1 cellular context compared by ENCODE assay signal in the genomic region with DNA sequence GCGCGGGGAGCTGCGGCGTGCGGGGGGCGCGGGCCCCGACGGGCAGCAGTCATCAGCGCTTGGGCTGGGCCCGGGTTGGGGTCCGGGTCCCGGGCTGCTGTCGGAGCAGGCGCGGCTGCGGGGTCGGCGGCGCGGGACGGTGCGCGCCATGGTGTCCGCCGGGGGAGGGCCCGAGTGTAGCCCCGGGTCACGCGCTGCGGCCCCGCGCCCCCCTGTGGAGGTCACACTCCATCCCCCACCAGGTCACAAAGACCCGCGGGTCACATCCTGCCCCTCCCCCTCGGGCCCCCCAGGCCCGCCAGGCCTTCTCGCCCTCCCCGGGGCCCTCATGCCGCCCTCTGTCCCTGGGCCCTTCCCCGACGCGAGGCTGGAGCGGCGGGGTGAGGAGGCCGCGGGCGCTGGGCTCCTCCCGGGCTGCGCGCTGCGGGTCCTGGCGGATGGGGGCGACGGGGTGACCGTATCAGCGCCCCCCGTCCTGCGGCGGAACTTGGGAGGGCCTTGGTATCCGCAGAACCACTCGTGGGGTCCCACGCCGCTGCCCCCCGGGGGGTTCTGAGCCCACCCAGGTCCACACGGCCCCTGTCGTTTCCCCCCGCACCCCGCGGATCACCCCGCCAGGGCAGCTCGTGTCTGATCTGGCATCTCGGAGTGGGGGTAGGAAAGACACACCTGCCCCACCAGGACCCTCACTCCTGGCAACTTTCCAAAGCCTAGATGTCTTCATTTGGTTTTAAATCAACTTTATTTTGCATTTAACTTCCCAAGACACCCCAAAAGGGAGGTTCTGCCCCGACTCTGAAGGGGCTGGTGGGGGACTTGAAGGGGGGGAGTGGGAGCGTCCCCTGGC.
TF ChIP-seq lines count a peak whose summit lies in the region.

No MANE protein-coding gene starts in this region.

TF ChIP-seq in GM23338, 12 proteins besides CTCF, POLR2A, EP300 and RAD21:
- TF ChIP-seq, protein P1, sequence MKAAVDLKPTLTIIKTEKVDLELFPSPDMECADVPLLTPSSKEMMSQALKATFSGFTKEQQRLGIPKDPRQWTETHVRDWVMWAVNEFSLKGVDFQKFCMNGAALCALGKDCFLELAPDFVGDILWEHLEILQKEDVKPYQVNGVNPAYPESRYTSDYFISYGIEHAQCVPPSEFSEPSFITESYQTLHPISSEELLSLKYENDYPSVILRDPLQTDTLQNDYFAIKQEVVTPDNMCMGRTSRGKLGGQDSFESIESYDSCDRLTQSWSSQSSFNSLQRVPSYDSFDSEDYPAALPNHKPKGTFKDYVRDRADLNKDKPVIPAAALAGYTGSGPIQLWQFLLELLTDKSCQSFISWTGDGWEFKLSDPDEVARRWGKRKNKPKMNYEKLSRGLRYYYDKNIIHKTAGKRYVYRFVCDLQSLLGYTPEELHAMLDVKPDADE (IDR thresholded peaks at IDR 0.05) = no peak
- peak; percentile 3 for TF ChIP-seq EZH2 (IDR thresholded peaks at IDR 0.05; ENCODE audit: low read depth, unreplicated experiment)
- TF ChIP-seq, protein P2, sequence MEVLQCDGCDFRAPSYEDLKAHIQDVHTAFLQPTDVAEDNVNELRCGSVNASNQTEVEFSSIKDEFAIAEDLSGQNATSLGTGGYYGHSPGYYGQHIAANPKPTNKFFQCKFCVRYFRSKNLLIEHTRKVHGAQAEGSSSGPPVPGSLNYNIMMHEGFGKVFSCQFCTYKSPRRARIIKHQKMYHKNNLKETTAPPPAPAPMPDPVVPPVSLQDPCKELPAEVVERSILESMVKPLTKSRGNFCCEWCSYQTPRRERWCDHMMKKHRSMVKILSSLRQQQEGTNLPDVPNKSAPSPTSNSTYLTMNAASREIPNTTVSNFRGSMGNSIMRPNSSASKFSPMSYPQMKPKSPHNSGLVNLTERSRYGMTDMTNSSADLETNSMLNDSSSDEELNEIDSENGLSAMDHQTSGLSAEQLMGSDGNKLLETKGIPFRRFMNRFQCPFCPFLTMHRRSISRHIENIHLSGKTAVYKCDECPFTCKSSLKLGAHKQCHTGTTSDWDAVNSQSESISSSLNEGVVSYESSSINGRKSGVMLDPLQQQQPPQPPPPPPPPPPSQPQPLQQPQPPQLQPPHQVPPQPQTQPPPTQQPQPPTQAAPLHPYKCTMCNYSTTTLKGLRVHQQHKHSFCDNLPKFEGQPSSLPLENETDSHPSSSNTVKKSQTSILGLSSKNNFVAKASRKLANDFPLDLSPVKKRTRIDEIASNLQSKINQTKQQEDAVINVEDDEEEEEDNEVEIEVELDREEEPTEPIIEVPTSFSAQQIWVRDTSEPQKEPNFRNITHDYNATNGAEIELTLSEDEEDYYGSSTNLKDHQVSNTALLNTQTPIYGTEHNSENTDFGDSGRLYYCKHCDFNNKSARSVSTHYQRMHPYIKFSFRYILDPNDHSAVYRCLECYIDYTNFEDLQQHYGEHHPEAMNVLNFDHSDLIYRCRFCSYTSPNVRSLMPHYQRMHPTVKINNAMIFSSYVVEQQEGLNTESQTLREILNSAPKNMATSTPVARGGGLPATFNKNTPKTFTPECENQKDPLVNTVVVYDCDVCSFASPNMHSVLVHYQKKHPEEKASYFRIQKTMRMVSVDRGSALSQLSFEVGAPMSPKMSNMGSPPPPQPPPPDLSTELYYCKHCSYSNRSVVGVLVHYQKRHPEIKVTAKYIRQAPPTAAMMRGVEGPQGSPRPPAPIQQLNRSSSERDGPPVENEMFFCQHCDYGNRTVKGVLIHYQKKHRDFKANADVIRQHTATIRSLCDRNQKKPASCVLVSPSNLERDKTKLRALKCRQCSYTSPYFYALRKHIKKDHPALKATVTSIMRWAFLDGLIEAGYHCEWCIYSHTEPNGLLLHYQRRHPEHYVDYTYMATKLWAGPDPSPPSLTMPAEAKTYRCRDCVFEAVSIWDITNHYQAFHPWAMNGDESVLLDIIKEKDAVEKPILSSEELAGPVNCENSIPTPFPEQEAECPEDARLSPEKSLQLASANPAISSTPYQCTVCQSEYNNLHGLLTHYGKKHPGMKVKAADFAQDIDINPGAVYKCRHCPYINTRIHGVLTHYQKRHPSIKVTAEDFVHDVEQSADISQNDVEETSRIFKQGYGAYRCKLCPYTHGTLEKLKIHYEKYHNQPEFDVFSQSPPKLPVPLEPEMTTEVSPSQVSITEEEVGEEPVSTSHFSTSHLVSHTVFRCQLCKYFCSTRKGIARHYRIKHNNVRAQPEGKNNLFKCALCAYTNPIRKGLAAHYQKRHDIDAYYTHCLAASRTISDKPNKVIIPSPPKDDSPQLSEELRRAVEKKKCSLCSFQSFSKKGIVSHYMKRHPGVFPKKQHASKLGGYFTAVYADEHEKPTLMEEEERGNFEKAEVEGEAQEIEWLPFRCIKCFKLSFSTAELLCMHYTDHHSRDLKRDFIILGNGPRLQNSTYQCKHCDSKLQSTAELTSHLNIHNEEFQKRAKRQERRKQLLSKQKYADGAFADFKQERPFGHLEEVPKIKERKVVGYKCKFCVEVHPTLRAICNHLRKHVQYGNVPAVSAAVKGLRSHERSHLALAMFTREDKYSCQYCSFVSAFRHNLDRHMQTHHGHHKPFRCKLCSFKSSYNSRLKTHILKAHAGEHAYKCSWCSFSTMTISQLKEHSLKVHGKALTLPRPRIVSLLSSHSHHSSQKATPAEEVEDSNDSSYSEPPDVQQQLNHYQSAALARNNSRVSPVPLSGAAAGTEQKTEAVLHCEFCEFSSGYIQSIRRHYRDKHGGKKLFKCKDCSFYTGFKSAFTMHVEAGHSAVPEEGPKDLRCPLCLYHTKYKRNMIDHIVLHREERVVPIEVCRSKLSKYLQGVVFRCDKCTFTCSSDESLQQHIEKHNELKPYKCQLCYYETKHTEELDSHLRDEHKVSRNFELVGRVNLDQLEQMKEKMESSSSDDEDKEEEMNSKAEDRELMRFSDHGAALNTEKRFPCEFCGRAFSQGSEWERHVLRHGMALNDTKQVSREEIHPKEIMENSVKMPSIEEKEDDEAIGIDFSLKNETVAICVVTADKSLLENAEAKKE (CRISPR knock-in tag; IDR thresholded peaks at IDR 0.05) = no peak
